9 cellular contexts compared by ENCODE assay signal in genomic region chr3:58422756-58423324, GRCh38. TPM values are rescaled to one million over a fixed set of nuclear protein-coding genes. Genes with fewer than 3 reads are reported as not detected.
DNase-seq lines count a peak whose midpoint lies in the region; ATAC-seq and TF ChIP-seq lines count a peak whose summit lies in the region.
"Had no signal": no experiment of that assay in that cellular context is flagged by ENCODE, and none has a peak within 500 bp of the region (broad histone marks: within the 10 kb centered on the region; RNA-seq: fewer than 3 reads in every experiment).

No MANE protein-coding gene starts in this region.

- peak in 5 of 12 donors; percentile 9 to 31 (median 29) for TF ChIP-seq CTCF in heart left ventricle (IDR thresholded peaks at IDR 0.05)
- TF ChIP-seq CTCF in right atrium auricular region (IDR thresholded peaks at IDR 0.05) = no peak
- peak; percentile 33 for TF ChIP-seq CTCF in kidney epithelial cell (IDR thresholded peaks at IDR 0.05; ENCODE audit: insufficient read depth, low read length, poor library complexity, severe bottlenecking)

- peak overlapping the region in 4 of 12 donors; percentile 3 to 46 (median 26) for H3K27ac ChIP-seq in heart left ventricle
- H3K27ac ChIP-seq in right atrium auricular region = peak overlapping the region in 1 of 2 donors; percentile 0

- H3K27me3 ChIP-seq in heart left ventricle (no peaks in the 10 kb centered on the region), right atrium auricular region (no peaks in the 10 kb centered on the region), kidney epithelial cell (ENCODE audit: control insufficient read depth, insufficient read depth, low read length) (no peaks in the 10 kb centered on the region)

- no peaks in the 10 kb centered on the region for H3K9me3 Mint-ChIP-seq in activated naive CD8-positive, alpha-beta T cell treated with anti-CD3 and anti-CD28 coated beads, Interleukin-2, amount 50 U/mL, for 24 hours
- H3K9me3 Mint-ChIP-seq in activated naive CD4-positive, alpha-beta T cell treated with anti-CD3 and anti-CD28 coated beads for 36 hours = no peaks in the 10 kb centered on the region

- intact Hi-C loops in heart left ventricle (cut with DNase I) = loop anchor here in 1 of 10 donors (5.0 kb wide), 1 partner anchor 109 kb away; no protein-coding TSS in a partner anchor
- intact Hi-C loops in activated naive CD4-positive, alpha-beta T cell treated with anti-CD3 and anti-CD28 coated beads for 36 hours (cut with micrococcal nuclease) = no loop called here

- CTCF ChIA-PET in activated naive CD4-positive, alpha-beta T cell treated with anti-CD3 and anti-CD28 coated beads for 36 hours (lab: Charles Lee) = no interaction called here

- peak in 3 of 4 donors; percentile 30 to 33 (median 32) for ATAC-seq in heart left ventricle
- no peak for ATAC-seq in activated naive CD8-positive, alpha-beta T cell treated with anti-CD3 and anti-CD28 coated beads, Interleukin-2, amount 50 U/mL, for 24 hours
- ATAC-seq in GM18502 (IDR thresholded peaks at IDR 0.05; ENCODE audit: poor library complexity, unreplicated experiment) = no peak
- no peak for ATAC-seq in HG03135 (IDR thresholded peaks at IDR 0.05; ENCODE audit: unreplicated experiment)
- no peak for ATAC-seq in GM18867 (IDR thresholded peaks at IDR 0.05; ENCODE audit: unreplicated experiment)

- peaks cover 2% of the 10 kb centered on the region for H3K4me1 Mint-ChIP-seq in activated naive CD8-positive, alpha-beta T cell treated with anti-CD3 and anti-CD28 coated beads, Interleukin-2, amount 50 U/mL, for 24 hours
- H3K4me1 Mint-ChIP-seq in activated naive CD4-positive, alpha-beta T cell treated with anti-CD3 and anti-CD28 coated beads for 36 hours (ENCODE audit: low read depth) = peaks cover 4% of the 10 kb centered on the region

- H3K9me3 ChIP-seq in heart left ventricle (no peaks in the 10 kb centered on the region), right atrium auricular region (no peaks in the 10 kb centered on the region)

- no peak for DNase-seq in heart left ventricle
- DNase-seq in right atrium auricular region (ENCODE audit: low spot score) = no peak
- DNase-seq in activated naive CD8-positive, alpha-beta T cell treated with anti-CD3 and anti-CD28 coated beads, Interleukin-2, amount 50 U/mL, for 24 hours = no peak
- no peak for DNase-seq in kidney epithelial cell (ENCODE audit: low read depth)
- no peak for DNase-seq in activated naive CD4-positive, alpha-beta T cell treated with anti-CD3 and anti-CD28 coated beads for 36 hours
- DNase-seq: activated naive CD4-positive, alpha-beta T cell treated with Interleukin-2 at 50 U/mL for 16 hours had no signal

- no peak overlapping the region for H3K4me3 Mint-ChIP-seq in activated naive CD8-positive, alpha-beta T cell treated with anti-CD3 and anti-CD28 coated beads, Interleukin-2, amount 50 U/mL, for 24 hours
- H3K4me3 Mint-ChIP-seq in activated naive CD4-positive, alpha-beta T cell treated with anti-CD3 and anti-CD28 coated beads for 36 hours = no peak overlapping the region

- H3K4me3 ChIP-seq in heart left ventricle (no peak overlapping the region), right atrium auricular region (no peak overlapping the region), kidney epithelial cell (ENCODE audit: low read depth, low read length) (no peak overlapping the region)

- H3K27ac Mint-ChIP-seq in activated naive CD8-positive, alpha-beta T cell treated with anti-CD3 and anti-CD28 coated beads, Interleukin-2, amount 50 U/mL, for 24 hours = peak overlapping the region; percentile 8
- no peak overlapping the region for H3K27ac Mint-ChIP-seq in activated naive CD4-positive, alpha-beta T cell treated with anti-CD3 and anti-CD28 coated beads for 36 hours

- 67 to 74% (median 69%) methylated on average over 5 to 8 of the region's 8 CpGs for WGBS in heart left ventricle, 4 donors

- H3K27me3 Mint-ChIP-seq in activated naive CD8-positive, alpha-beta T cell treated with anti-CD3 and anti-CD28 coated beads, Interleukin-2, amount 50 U/mL, for 24 hours = no peaks in the 10 kb centered on the region
- no peaks in the 10 kb centered on the region for H3K27me3 Mint-ChIP-seq in activated naive CD4-positive, alpha-beta T cell treated with anti-CD3 and anti-CD28 coated beads for 36 hours (ENCODE audit: low read depth)

- H3K4me1 ChIP-seq in heart left ventricle = peaks cover 0 to 33% (median 11%) of the 10 kb centered on the region in 12 donors
- peaks cover 0 to 13% of the 10 kb centered on the region in 2 donors for H3K4me1 ChIP-seq in right atrium auricular region

- H3K36me3 ChIP-seq in heart left ventricle (peaks cover 0 to 75% (median 66%) of the 10 kb centered on the region in 9 donors), right atrium auricular region (peaks cover 35% of the 10 kb centered on the region), kidney epithelial cell (ENCODE audit: control insufficient read depth, insufficient read depth, low read length) (no peaks in the 10 kb centered on the region)

- no peak for TF ChIP-seq POLR2A in heart left ventricle (IDR thresholded peaks at IDR 0.05)

- H3K36me3 Mint-ChIP-seq in activated naive CD8-positive, alpha-beta T cell treated with anti-CD3 and anti-CD28 coated beads, Interleukin-2, amount 50 U/mL, for 24 hours (ENCODE audit: low read depth) = peaks cover 23% of the 10 kb centered on the region
- peaks cover 8% of the 10 kb centered on the region for H3K36me3 Mint-ChIP-seq in activated naive CD4-positive, alpha-beta T cell treated with anti-CD3 and anti-CD28 coated beads for 36 hours (ENCODE audit: low read depth)

RNA-seq across cellular contexts. Expression of gene PDHB, which starts 10.8 kb away (rescaled TPM):
- 100 to 1,000 TPM; 154 to 274 (median 192) TPM for total RNA-seq in heart left ventricle
- 100 to 1,000 TPM; 133 to 257 TPM for polyA plus RNA-seq in heart left ventricle
- total RNA-seq in right atrium auricular region = 100 to 1,000 TPM; 111 to 181 TPM
- 58.2 and 62.8 TPM in 2 replicates for total RNA-seq in kidney epithelial cell
- total RNA-seq in activated naive CD4-positive, alpha-beta T cell treated with anti-CD3 and anti-CD28 coated beads for 36 hours = 10 to 100 TPM; 51.6 to 53.7 TPM

Comparison
In these comparisons a context has a peak if more than half of its experiments do, and no peak if none do; other contexts are left out.
1. ATAC-seq: peak in heart left ventricle (3 of 4); none in activated naive CD8-positive, alpha-beta T cell treated with anti-CD3 and anti-CD28 coated beads, Interleukin-2, amount 50 U/mL, for 24 hours (single experiment), GM18502 (single experiment), HG03135 (single experiment) and GM18867 (single experiment).